In genomic region chr1:64906447-64906846, GRCh38 we compare ENCODE assay signal across 15 cellular contexts. TPM values are rescaled to one million over a fixed set of nuclear protein-coding genes. Genes with fewer than 3 reads are reported as not detected.
DNase-seq lines count a peak whose midpoint lies in the region; ATAC-seq and TF ChIP-seq lines count a peak whose summit lies in the region.
"Had no signal": no experiment of that assay in that cellular context is flagged by ENCODE, and none has a peak within 500 bp of the region (broad histone marks: within the 10 kb centered on the region; RNA-seq: fewer than 3 reads in every experiment).

No MANE protein-coding gene starts in this region.

- H3K36me3 Mint-ChIP-seq in activated T-helper 2 cell treated with anti-CD3 and anti-CD28 coated beads, Interferon-gamma antibody, Interleukin-2, Interleukin-4, amounts not matched to agents 10 μg/mL and 5 μg/mL and 100 μg/mL, durations not matched to agents 14 hours and 24 hours and 36 hours (ENCODE audit: low read depth) = peaks cover 4% of the 10 kb centered on the region

- no peak overlapping the region for H2AFZ ChIP-seq in mesenchymal stem cell (ENCODE audit: low read depth, low read length)

- H3K27me3 ChIP-seq in mesenchymal stem cell (ENCODE audit: control insufficient read depth in 1 of 2, insufficient read depth in 1 of 2, low read length in 2 of 2) = no peaks in the 10 kb centered on the region
- no peaks in the 10 kb centered on the region for H3K27me3 ChIP-seq in colonic mucosa
- H3K27me3 ChIP-seq: SJSA1, testis had no signal

- H2BK15ac ChIP-seq in mesenchymal stem cell (ENCODE audit: low read depth, poor library complexity, severe bottlenecking) = no peak overlapping the region

- H3K27ac ChIP-seq in mesenchymal stem cell (ENCODE audit: low read length, poor library complexity, severe bottlenecking) (no peak overlapping the region), colonic mucosa (no peak overlapping the region)
- H3K27ac ChIP-seq: SJSA1, testis had no signal

- no peak overlapping the region for H3K23ac ChIP-seq in mesenchymal stem cell (ENCODE audit: low read length in 2 of 2)

- 92% methylated on average over 3 of the region's 3 CpGs for WGBS in mesenchymal stem cell

- H3K9me3 ChIP-seq in mesenchymal stem cell (ENCODE audit: control insufficient read depth, low read length) (no peaks in the 10 kb centered on the region), colonic mucosa (no peaks in the 10 kb centered on the region)
- H3K9me3 ChIP-seq: SJSA1, testis had no signal

- H3K9me3 Mint-ChIP-seq in activated T-helper 2 cell treated with anti-CD3 and anti-CD28 coated beads, Interferon-gamma antibody, Interleukin-2, Interleukin-4, amounts not matched to agents 10 μg/mL and 5 μg/mL and 100 μg/mL, durations not matched to agents 14 hours and 24 hours and 36 hours = no peaks in the 10 kb centered on the region

- no peak for TF ChIP-seq CTCF in colonic mucosa (IDR thresholded peaks at IDR 0.05)

- H4K91ac ChIP-seq in mesenchymal stem cell (ENCODE audit: low read length) = no peak overlapping the region

- peak overlapping the region; percentile 0 for H3K4me3 Mint-ChIP-seq in activated T-helper 2 cell treated with anti-CD3 and anti-CD28 coated beads, Interferon-gamma antibody, Interleukin-2, Interleukin-4, amounts not matched to agents 10 μg/mL and 5 μg/mL and 100 μg/mL, durations not matched to agents 14 hours and 24 hours and 36 hours (ENCODE audit: low read depth)

- H3K14ac ChIP-seq in mesenchymal stem cell (ENCODE audit: low read length in 2 of 2) = no peak overlapping the region

- H3K4me3 ChIP-seq in mesenchymal stem cell (ENCODE audit: insufficient read depth in 1 of 2, low read depth in 1 of 2, low read length in 2 of 2) = no peak overlapping the region
- H3K4me3 ChIP-seq in colonic mucosa = no peak overlapping the region
- H3K4me3 ChIP-seq: SJSA1, testis had no signal

- H3K4ac ChIP-seq in mesenchymal stem cell (ENCODE audit: low read depth in 1 of 2, low read length in 2 of 2) = no peak overlapping the region

- H3K36me3 ChIP-seq in mesenchymal stem cell (ENCODE audit: control insufficient read depth in 1 of 2, insufficient read depth in 2 of 2, low read depth in 1 of 2, low read length in 2 of 2) (no peaks in the 10 kb centered on the region), colonic mucosa (no peaks in the 10 kb centered on the region)
- H3K36me3 ChIP-seq: SJSA1 had no signal

- no peak overlapping the region for H2AK5ac ChIP-seq in mesenchymal stem cell (ENCODE audit: low read length, severe bottlenecking)

- H3K18ac ChIP-seq in mesenchymal stem cell (ENCODE audit: low read depth in 1 of 2, low read length in 2 of 2) = no peak overlapping the region

- H3K4me1 Mint-ChIP-seq in activated T-helper 2 cell treated with anti-CD3 and anti-CD28 coated beads, Interferon-gamma antibody, Interleukin-2, Interleukin-4, amounts not matched to agents 10 μg/mL and 5 μg/mL and 100 μg/mL, durations not matched to agents 14 hours and 24 hours and 36 hours (ENCODE audit: low read depth) = peaks cover 53% of the 10 kb centered on the region

- no peak overlapping the region for H4K8ac ChIP-seq in mesenchymal stem cell (ENCODE audit: low read length)

- H2BK5ac ChIP-seq in mesenchymal stem cell (ENCODE audit: low read depth, low read length, poor library complexity, severe bottlenecking) = no peak overlapping the region

- peak; percentile 60 for ATAC-seq in GM18868 (IDR thresholded peaks at IDR 0.05; ENCODE audit: unreplicated experiment)

- peak overlapping the region; percentile 63 for H3K27ac Mint-ChIP-seq in activated T-helper 2 cell treated with anti-CD3 and anti-CD28 coated beads, Interferon-gamma antibody, Interleukin-2, Interleukin-4, amounts not matched to agents 10 μg/mL and 5 μg/mL and 100 μg/mL, durations not matched to agents 14 hours and 24 hours and 36 hours
- H3K27ac Mint-ChIP-seq: progenitor cell of endocrine pancreas had no signal

- intact Hi-C loops in activated T-helper 2 cell treated with anti-CD3 and anti-CD28 coated beads, Interferon-gamma antibody, Interleukin-2, Interleukin-4, amounts not matched to agents 10 μg/mL and 5 μg/mL and 100 μg/mL, durations not matched to agents 14 hours and 24 hours and 36 hours (cut with micrococcal nuclease) = loop anchor here (1.0 to 2.0 kb wide), 2 partner anchors 15 to 16 kb away; no protein-coding TSS in a partner anchor
- intact Hi-C loops in colonic mucosa (cut with DNase I) = no loop called here

- no peaks in the 10 kb centered on the region for H3K27me3 Mint-ChIP-seq in activated T-helper 2 cell treated with anti-CD3 and anti-CD28 coated beads, Interferon-gamma antibody, Interleukin-2, Interleukin-4, amounts not matched to agents 10 μg/mL and 5 μg/mL and 100 μg/mL, durations not matched to agents 14 hours and 24 hours and 36 hours (ENCODE audit: low read depth)
- H3K27me3 Mint-ChIP-seq: progenitor cell of endocrine pancreas had no signal

- peaks cover 32% of the 10 kb centered on the region for H3K79me1 ChIP-seq in mesenchymal stem cell (replicated peaks; ENCODE audit: low read length, poor library complexity, severe bottlenecking)

- no peak overlapping the region for H3K4me2 ChIP-seq in mesenchymal stem cell (ENCODE audit: low read length, poor library complexity, severe bottlenecking)

- no peak overlapping the region for H2BK120ac ChIP-seq in mesenchymal stem cell (ENCODE audit: low read depth, low read length)

- DNase-seq in NCI-H510A treated with DMSO at 0.1 percent for 48 hours (lab: John Stamatoyannopoulos, UW) (peak; percentile 28), NCI-H510A (lab: John Stamatoyannopoulos, UW) (no peak), mesenchymal stem cell (peak; percentile 42), NCI-H82 treated with DMSO at 0.1 percent for 48 hours (lab: John Stamatoyannopoulos, UW; ENCODE audit: unreplicated experiment) (no peak), colonic mucosa (no peak), NCI-H774 (lab: John Stamatoyannopoulos, UW) (no peak)
- no peak for DNase-seq in activated T-helper 2 cell treated with anti-CD3 and anti-CD28 coated beads, Interferon-gamma antibody, Interleukin-2, Interleukin-4, amounts not matched to agents 10 μg/mL and 5 μg/mL and 100 μg/mL, durations not matched to agents 14 hours and 24 hours and 36 hours (ENCODE audit: low spot score)
- DNase-seq: 8988T, DMS153, mesendoderm, NCI-H524, testis had no signal

- H3K9ac ChIP-seq in mesenchymal stem cell (ENCODE audit: low read length) (no peak overlapping the region), colonic mucosa (ENCODE audit: low read depth in 2 of 2, low read length in 2 of 2) (no peak overlapping the region)

- no peak overlapping the region for H2BK12ac ChIP-seq in mesenchymal stem cell (ENCODE audit: low read length in 2 of 2)

- peaks cover 2% of the 10 kb centered on the region for H3K4me1 ChIP-seq in mesenchymal stem cell (ENCODE audit: control insufficient read depth, insufficient read depth, low read depth, low read length)
- H3K4me1 ChIP-seq in colonic mucosa = no peaks in the 10 kb centered on the region
- H3K4me1 ChIP-seq: testis had no signal

RNA-seq across cellular contexts. Expression of gene JAK1, which starts 59.9 kb away (rescaled TPM):
- 99.9 and 105 TPM in 2 replicates for total RNA-seq in activated T-helper 2 cell treated with anti-CD3 and anti-CD28 coated beads, Interferon-gamma antibody, Interleukin-2, Interleukin-4, amounts not matched to agents 10 μg/mL and 5 μg/mL and 100 μg/mL, durations not matched to agents 14 hours and 24 hours and 36 hours
- polyA plus RNA-seq in mesenchymal stem cell (2013, experiment 1 of 2) = 69.2 TPM
- polyA plus RNA-seq in mesenchymal stem cell (2013, experiment 2 of 2) = 68.5 TPM
- total RNA-seq in colonic mucosa = 100 to 1,000 TPM in 1 of 2 donors, 10 to 100 TPM in 1; 73.2 to 101 TPM

Comparison
In these comparisons a context has a peak if more than half of its experiments do, and no peak if none do; other contexts are left out.
1. DNase-seq: peak in NCI-H510A treated with DMSO at 0.1 percent for 48 hours (single experiment) and mesenchymal stem cell (single experiment); none in NCI-H510A (single experiment), activated T-helper 2 cell treated with anti-CD3 and anti-CD28 coated beads, Interferon-gamma antibody, Interleukin-2, Interleukin-4, amounts not matched to agents 10 μg/mL and 5 μg/mL and 100 μg/mL, durations not matched to agents 14 hours and 24 hours and 36 hours (single experiment), NCI-H82 treated with DMSO at 0.1 percent for 48 hours (single experiment), colonic mucosa (single experiment) and NCI-H774 (single experiment).